Comparison of ENCODE assay signal across 8 cellular contexts in the genomic region with DNA sequence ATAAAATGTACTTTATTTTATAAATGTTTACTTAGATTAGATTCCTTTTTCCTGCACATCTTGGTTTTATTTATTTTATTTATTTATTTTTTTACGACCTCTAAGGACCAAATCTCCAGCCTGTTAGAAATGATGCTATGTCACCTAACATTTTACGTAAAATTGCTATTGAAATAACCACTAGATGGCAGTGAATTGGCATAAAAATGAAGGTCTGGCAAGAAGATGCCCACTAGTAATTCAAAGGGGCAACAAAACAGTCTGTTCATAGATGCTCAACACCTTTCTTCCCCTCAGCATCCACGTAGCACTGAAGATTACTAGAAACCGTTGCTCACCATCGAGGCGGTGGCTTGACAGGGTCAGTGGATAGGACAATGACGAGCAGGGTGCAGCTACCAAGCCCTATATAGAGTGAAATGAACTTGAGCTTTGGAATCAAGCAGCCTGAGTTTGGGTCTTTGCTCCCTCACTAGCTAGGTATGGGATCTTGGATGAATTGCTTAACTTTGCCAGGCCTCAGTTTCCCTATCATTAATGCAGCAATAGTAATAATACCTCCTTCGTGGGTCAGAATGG.
A peak's percentile ranks its signal among the peaks of the same experiment; 100 is the strongest.
DNase-seq lines count a peak whose midpoint lies in the region; ATAC-seq and TF ChIP-seq lines count a peak whose summit lies in the region.

No MANE protein-coding gene starts in this region.

- intact Hi-C loops in heart left ventricle (cut with DNase I) (loop anchor here (1.0 to 10.0 kb wide), 7 partner anchors 181 to 634 kb away; partner anchors contain the start of gene ARHGAP28 (in 5 of the 10)), Right ventricle myocardium inferior (cut with DNase I) (loop anchor here (2.0 to 10.0 kb wide), 2 partner anchors 59 to 343 kb away; no protein-coding TSS in a partner anchor), colonic mucosa (cut with DNase I) (loop anchor here (2.0 to 10.0 kb wide), 2 partner anchors 343 to 481 kb away; no protein-coding TSS in a partner anchor)

- H3K27me3 ChIP-seq in heart left ventricle (no peaks in the 10 kb centered on the region), colonic mucosa (no peaks in the 10 kb centered on the region)

- no peak for DNase-seq in heart left ventricle
- DNase-seq in Right ventricle myocardium inferior (ENCODE audit: missing footprints), result no peak
- DNase-seq in NCI-H460 (ENCODE audit: extremely low read depth, low read depth), result peak; percentile 21
- DNase-seq in colonic mucosa, result no peak
- peak; percentile 30 for DNase-seq in middle frontal gyrus (ENCODE audit: extremely low spot score, low spot score)
- DNase-seq in ureter (ENCODE audit: low spot score), result no peak
- DNase-seq in foreskin melanocyte, result no peak

- 32 to 36% (median 35%) methylated on average over 8 of the region's 8 CpGs for whole genome bisulfite sequencing in heart left ventricle, 4 donors

- TF ChIP-seq POLR2A in heart left ventricle (IDR thresholded peaks at IDR 0.05), result no peak

- H3K4me3 ChIP-seq in heart left ventricle (no peak overlapping the region), colonic mucosa (no peak overlapping the region)

- H3K27ac ChIP-seq in heart left ventricle (no peak overlapping the region), colonic mucosa (no peak overlapping the region)

- H3K36me3 ChIP-seq in heart left ventricle, result no peaks in the 10 kb centered on the region
- no peaks in the 10 kb centered on the region for H3K36me3 ChIP-seq in colonic mucosa

- ATAC-seq in heart left ventricle, result no peak
- ATAC-seq in Right ventricle myocardium inferior, result no peak
- ATAC-seq in HG03045 (IDR thresholded peaks at IDR 0.05; ENCODE audit: unreplicated experiment), result no peak

- H3K4me1 ChIP-seq in heart left ventricle (no peaks in the 10 kb centered on the region), colonic mucosa (no peaks in the 10 kb centered on the region)

- TF ChIP-seq CTCF in heart left ventricle (IDR thresholded peaks at IDR 0.05) (peak; percentile 34 to 75 (median 60)), colonic mucosa (IDR thresholded peaks at IDR 0.05) (peak; percentile 26)

- no peak overlapping the region for H3K9ac ChIP-seq in colonic mucosa (ENCODE audit: low read depth in 2 of 2, low read length in 2 of 2)

- H3K9me3 ChIP-seq in heart left ventricle, result peaks cover 0 to 12% (median 0%) of the 10 kb centered on the region in 12 donors
- H3K9me3 ChIP-seq in colonic mucosa, result no peaks in the 10 kb centered on the region

Comparison
In these comparisons a context has a peak if more than half of its experiments do, and no peak if none do; other contexts are left out.
1. DNase-seq: peak in NCI-H460 (single experiment) and middle frontal gyrus (single experiment); none in heart left ventricle (0 of 5), Right ventricle myocardium inferior (single experiment), colonic mucosa (single experiment), ureter (single experiment) and foreskin melanocyte (single experiment).